ENCODE assay signal across 1 cellular context in genomic region chr4:118033148-118034060, GRCh38.
TF ChIP-seq lines count a peak whose summit lies in the region.

No MANE protein-coding gene starts in this region.

TF ChIP-seq in SK-N-SH, 30 proteins besides CTCF, POLR2A, EP300 and RAD21 (continued from another document):
- TF ChIP-seq RXRA (IDR thresholded peaks at IDR 0.05; ENCODE audit: borderline replicate concordance, low read depth): no peak
- no peak for TF ChIP-seq POLR2AphosphoS5 (IDR thresholded peaks at IDR 0.05; ENCODE audit: low read depth, low read length)
